Comparison of ENCODE assay signal across 8 cellular contexts in genomic region chr17:82065193-82065637, GRCh38. TPM values are rescaled to one million over a fixed set of nuclear protein-coding genes. Genes with fewer than 3 reads are reported as not detected.
A peak's percentile ranks its signal among the peaks of the same experiment; 100 is the strongest.
DNase-seq lines count a peak whose midpoint lies in the region; ATAC-seq and TF ChIP-seq lines count a peak whose summit lies in the region.

No MANE protein-coding gene starts in this region.

- no peaks in the 10 kb centered on the region for H3K9me2 ChIP-seq in MM.1S (replicated peaks; ENCODE audit: insufficient read depth, low read length)

- BruUV-seq in A673 (replicated peaks; lab: Mats Ljungman, UMichigan) = no TSS peak

- H3K4me3 ChIP-seq in A673 (ENCODE audit: low read depth, low read length, poor library complexity, severe bottlenecking) (peak overlapping the region; percentile 85), MM.1S (ENCODE audit: low read length) (peak overlapping the region; percentile 96), liver (ENCODE audit: low read depth in 1 of 3, low read length in 3 of 3) (peak overlapping the region; percentile 61 to 96 (median 95)), thoracic aorta (peak overlapping the region; percentile 93)

- TF ChIP-seq CTCF in A673 (conservative IDR thresholded peaks at IDR 0.05; ENCODE audit: low read depth, low read length) (no peak), MM.1S (IDR thresholded peaks at IDR 0.05; ENCODE audit: low read length) (no peak), brain (conservative IDR thresholded peaks at IDR 0.05) (no peak), liver (IDR thresholded peaks at IDR 0.05; ENCODE audit: low read depth, low read length, missing input control) (no peak), thoracic aorta (IDR thresholded peaks at IDR 0.05) (no peak)

- no peak for DNase-seq in A673 (ENCODE audit: low spot score)
- peak; percentile 74 for DNase-seq in GM19238 (ENCODE audit: insufficient read length, low spot score)
- DNase-seq in MM.1S = peak; percentile 19
- DNase-seq in thoracic aorta (ENCODE audit: low spot score) = no peak
- no peak for DNase-seq in OCI-M2 (lab: John Stamatoyannopoulos, UW; ENCODE audit: unreplicated experiment)
- DNase-seq in NCI-H345 (lab: John Stamatoyannopoulos, UW) = no peak

- H3K27me3 ChIP-seq in A673 (replicated peaks; ENCODE audit: insufficient read depth, low read depth, low read length, poor library complexity) = no peaks in the 10 kb centered on the region
- no peaks in the 10 kb centered on the region for H3K27me3 ChIP-seq in MM.1S (replicated peaks; ENCODE audit: insufficient read depth, low read length)
- H3K27me3 ChIP-seq in liver (ENCODE audit: control insufficient read depth in 4 of 4, insufficient read depth in 4 of 4, low read length in 3 of 4) = no peaks in the 10 kb centered on the region
- no peaks in the 10 kb centered on the region for H3K27me3 ChIP-seq in thoracic aorta (replicated peaks; ENCODE audit: insufficient read depth)

- H3K4me1 Mint-ChIP-seq in brain = peaks cover 16% of the 10 kb centered on the region

- H3K4me3 Mint-ChIP-seq in brain = peak overlapping the region; percentile 68 to 84 (median 73)

- H2AFZ ChIP-seq in MM.1S (ENCODE audit: low read length) = peak overlapping the region; percentile 46; the same call in 1 of the 2 replicates

- H3K9ac ChIP-seq in MM.1S (ENCODE audit: low read length) (peak overlapping the region; percentile 93), liver (ENCODE audit: low read depth in 1 of 2, low read length in 2 of 2) (peak overlapping the region; percentile 71 to 72)

- H3K9me3 ChIP-seq in A673 (ENCODE audit: low read depth, low read length, poor library complexity, severe bottlenecking) = no peaks in the 10 kb centered on the region
- no peaks in the 10 kb centered on the region for H3K9me3 ChIP-seq in MM.1S (replicated peaks; ENCODE audit: insufficient read depth, low read length)
- no peaks in the 10 kb centered on the region for H3K9me3 ChIP-seq in liver (ENCODE audit: control insufficient read depth in 4 of 4, low read length in 3 of 4)
- H3K9me3 ChIP-seq in thoracic aorta = no peaks in the 10 kb centered on the region

- POLR2A ChIA-PET in A673 (lab: Charles Lee; ENCODE audit: low non-redundant PET) = no interaction called here

- peaks cover 12% of the 10 kb centered on the region for H3F3A ChIP-seq in MM.1S (ENCODE audit: insufficient read depth, low read length)

- H3K36me3 Mint-ChIP-seq in brain = no peaks in the 10 kb centered on the region

- H3K27me3 Mint-ChIP-seq in brain = peaks cover under 1% of the 10 kb centered on the region

- ATAC-seq in thoracic aorta (ENCODE audit: insufficient number of reproducible peaks, low FRiP score, low read depth) = no peak

- CTCF ChIA-PET in A673 (lab: Charles Lee) = no interaction called here

- peaks cover 3% of the 10 kb centered on the region; the same call in 1 of the 2 replicates for H4K20me1 ChIP-seq in MM.1S (ENCODE audit: insufficient read depth, low read length)

- no peaks in the 10 kb centered on the region for H3K9me3 Mint-ChIP-seq in brain

- peaks cover 6% of the 10 kb centered on the region for H3K4me1 ChIP-seq in A673 (ENCODE audit: insufficient read depth, low read length, poor library complexity, severe bottlenecking)
- H3K4me1 ChIP-seq in MM.1S (ENCODE audit: low read length) = peaks cover 12% of the 10 kb centered on the region
- peaks cover 8 to 32% (median 24%) of the 10 kb centered on the region in 4 donors for H3K4me1 ChIP-seq in liver (ENCODE audit: control insufficient read depth in 4 of 4, insufficient read depth in 4 of 4, low read length in 3 of 4)
- H3K4me1 ChIP-seq in thoracic aorta (ENCODE audit: control insufficient read depth in 1 of 2, low read depth in 2 of 2) = peaks cover 15 to 20% of the 10 kb centered on the region in 2 donors

- H3K36me3 ChIP-seq in A673 (ENCODE audit: insufficient read depth, low read length, poor library complexity, severe bottlenecking) (peaks cover 35% of the 10 kb centered on the region), MM.1S (replicated peaks; ENCODE audit: insufficient read depth, low read length) (0 out of 2 replicates have a peak, but pooled peaks cover 4% of the 10 kb centered on the region), liver (ENCODE audit: control insufficient read depth in 4 of 4, insufficient read depth in 3 of 4, low read depth in 1 of 4, low read length in 3 of 4) (peaks cover 2 to 28% (median 11%) of the 10 kb centered on the region in 4 donors), thoracic aorta (peaks cover 17% of the 10 kb centered on the region)

- H3K79me2 ChIP-seq in MM.1S (ENCODE audit: low read length) = peaks cover 30% of the 10 kb centered on the region

- H3K27ac Mint-ChIP-seq in brain = peak overlapping the region in 1 of 5 experiments; percentile 18

- intact Hi-C loops in A673 (cut with micrococcal nuclease; ENCODE audit: unreplicated experiment) = no loop called here

- under 1% methylated on average over 47 of the region's 47 CpGs for WGBS in liver

- peak overlapping the region; percentile 99 for H3K4me2 ChIP-seq in MM.1S (ENCODE audit: low read depth, low read length)

- H3K27ac ChIP-seq in A673 (ENCODE audit: low read depth, low read length, poor library complexity, severe bottlenecking) (peak overlapping the region; percentile 81), MM.1S (ENCODE audit: low read length) (peak overlapping the region; percentile 70; the same call in 1 of the 2 replicates), liver (ENCODE audit: low read depth in 1 of 2, low read length in 2 of 2) (peak overlapping the region; percentile 60 to 81), thoracic aorta (peak overlapping the region; percentile 69 to 80)

- TF ChIP-seq RAD21 in liver (IDR thresholded peaks at IDR 0.05) = no peak

TF ChIP-seq in liver, 16 proteins besides CTCF, POLR2A, EP300 and RAD21:
- TF ChIP-seq YY1 (IDR thresholded peaks at IDR 0.05) (no peak), HNF4A (conservative IDR thresholded peaks at IDR 0.05) (no peak), SP1 (IDR thresholded peaks at IDR 0.05) (no peak), HNF4G (IDR thresholded peaks at IDR 0.05) (no peak), FOXA2 (IDR thresholded peaks at IDR 0.05) (no peak)
- TF ChIP-seq, protein P1, sequence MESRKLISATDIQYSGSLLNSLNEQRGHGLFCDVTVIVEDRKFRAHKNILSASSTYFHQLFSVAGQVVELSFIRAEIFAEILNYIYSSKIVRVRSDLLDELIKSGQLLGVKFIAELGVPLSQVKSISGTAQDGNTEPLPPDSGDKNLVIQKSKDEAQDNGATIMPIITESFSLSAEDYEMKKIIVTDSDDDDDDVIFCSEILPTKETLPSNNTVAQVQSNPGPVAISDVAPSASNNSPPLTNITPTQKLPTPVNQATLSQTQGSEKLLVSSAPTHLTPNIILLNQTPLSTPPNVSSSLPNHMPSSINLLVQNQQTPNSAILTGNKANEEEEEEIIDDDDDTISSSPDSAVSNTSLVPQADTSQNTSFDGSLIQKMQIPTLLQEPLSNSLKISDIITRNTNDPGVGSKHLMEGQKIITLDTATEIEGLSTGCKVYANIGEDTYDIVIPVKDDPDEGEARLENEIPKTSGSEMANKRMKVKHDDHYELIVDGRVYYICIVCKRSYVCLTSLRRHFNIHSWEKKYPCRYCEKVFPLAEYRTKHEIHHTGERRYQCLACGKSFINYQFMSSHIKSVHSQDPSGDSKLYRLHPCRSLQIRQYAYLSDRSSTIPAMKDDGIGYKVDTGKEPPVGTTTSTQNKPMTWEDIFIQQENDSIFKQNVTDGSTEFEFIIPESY (IDR thresholded peaks at IDR 0.05) = no peak

RNA-seq across cellular contexts. Expression of gene DUS1L, which starts 0.4 kb away (rescaled TPM):
- 139 and 143 TPM in 2 replicates for total RNA-seq in A673 (2021)
- 110 TPM for polyA plus RNA-seq in brain (ENCODE audit: insufficient read depth, low read depth, low replicate concordance)
- total RNA-seq in liver = 10 to 100 TPM; 40.6 to 59.5 TPM
- 10 to 100 TPM; 47.2 to 74.7 TPM for polyA plus RNA-seq in liver
- 10 to 100 TPM; 77.3 to 88.9 TPM for total RNA-seq in thoracic aorta

RNA-seq across cellular contexts. Expression of gene GPS1, which starts 13.5 kb away (rescaled TPM):
- total RNA-seq in A673 (2021) (162 and 192 TPM in 2 replicates), liver (10 to 100 TPM; 59.4 to 66.3 TPM), thoracic aorta (10 to 100 TPM; 43.2 to 91.9 TPM)
- polyA plus RNA-seq in brain (ENCODE audit: insufficient read depth, low read depth, low replicate concordance) (231 TPM), liver (10 to 100 TPM; 53.9 to 58.3 TPM)

RNA-seq across cellular contexts. Expression of gene RFNG, which starts 13.6 kb away (rescaled TPM):
- total RNA-seq in A673 (2021) = 31.5 and 39.4 TPM in 2 replicates
- 45.0 TPM for polyA plus RNA-seq in brain (ENCODE audit: insufficient read depth, low read depth, low replicate concordance)
- total RNA-seq in liver = 10 to 100 TPM; 15.0 to 23.7 TPM
- 10 to 100 TPM; 23.2 to 36.0 TPM for polyA plus RNA-seq in liver
- 10 to 100 TPM; 39.9 to 45.3 TPM for total RNA-seq in thoracic aorta

RNA-seq across cellular contexts. Expression of gene DCXR, which starts 27.7 kb away (rescaled TPM):
- total RNA-seq in A673 (2021) (140 and 191 TPM in 2 replicates), liver (100 to 1,000 TPM in 1 of 2 donors, 10 to 100 TPM in 1; 58.6 to 504 TPM), thoracic aorta (10 to 100 TPM; 33.9 to 87.1 TPM)
- polyA plus RNA-seq in brain (ENCODE audit: insufficient read depth, low read depth, low replicate concordance) (170 TPM), liver (1,000 to 10,000 TPM in 1 of 2 donors, 100 to 1,000 TPM in 1; 667 to 1,190 TPM)

RNA-seq across cellular contexts. Expression of gene FASN, which starts 32.8 kb away (rescaled TPM):
- total RNA-seq in A673 (2021) = 591 and 676 TPM in 2 replicates
- polyA plus RNA-seq in brain (ENCODE audit: insufficient read depth, low read depth, low replicate concordance) = 170 TPM
- 100 to 1,000 TPM; 184 to 229 TPM for total RNA-seq in liver
- 10 to 100 TPM; 53.1 to 75.3 TPM for polyA plus RNA-seq in liver
- total RNA-seq in thoracic aorta = 10 to 100 TPM; 49.6 to 50.9 TPM

Comparison
In these comparisons a context has a peak if more than half of its experiments do, and no peak if none do; other contexts are left out.
1. DNase-seq: peak in GM19238 (single experiment) and MM.1S (single experiment); none in A673 (single experiment), thoracic aorta (single experiment), OCI-M2 (single experiment) and NCI-H345 (single experiment).
2. Peak in every context shown above with its lines, with median percentiles within 50 percentile points of each other: H3K27ac ChIP-seq and H3K4me3 ChIP-seq.